ENCODE assay signal across 8 cellular contexts in the genomic region with DNA sequence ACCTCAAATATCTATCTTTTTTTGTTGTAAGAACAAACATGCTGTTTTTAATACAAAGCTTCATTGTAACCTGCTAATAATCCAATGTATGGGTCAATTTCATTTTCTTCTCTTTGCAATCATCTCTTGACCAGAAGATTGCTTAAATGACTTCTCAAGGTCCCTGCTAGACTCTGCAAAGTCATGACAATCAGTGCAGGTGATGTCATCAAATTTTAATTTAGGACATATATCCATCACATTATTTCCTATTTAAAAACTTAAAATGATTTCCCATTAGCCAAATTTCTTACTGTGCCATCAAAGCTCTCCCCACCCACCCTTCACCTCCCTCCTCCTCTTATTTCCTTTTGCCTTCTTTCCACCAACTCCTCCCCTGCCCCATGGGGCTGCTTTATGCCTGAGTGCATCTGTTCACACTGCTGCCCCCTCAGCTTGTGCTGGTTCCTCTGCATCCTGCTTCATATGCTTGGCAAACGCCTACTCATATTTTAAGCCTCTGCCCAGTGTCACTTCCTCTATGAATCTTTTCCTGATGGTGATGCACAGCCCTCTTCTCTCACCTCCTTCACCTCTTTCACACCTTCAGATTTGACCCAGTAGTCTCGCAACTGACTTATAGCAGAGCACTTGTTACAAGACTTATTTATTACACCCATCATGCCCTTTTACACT. TPM values are rescaled to one million over a fixed set of nuclear protein-coding genes. Genes with fewer than 3 reads are reported as not detected.
A peak's percentile ranks its signal among the peaks of the same experiment; 100 is the strongest.
DNase-seq lines count a peak whose midpoint lies in the region; ATAC-seq and TF ChIP-seq lines count a peak whose summit lies in the region.

No MANE protein-coding gene starts in this region.

- H3K4me1 Mint-ChIP-seq in activated CD4-positive, alpha-beta memory T cell treated with anti-CD3 and anti-CD28 coated beads for 36 hours (ENCODE audit: low read depth) = peaks cover 41% of the 10 kb centered on the region

- peaks cover 21% of the 10 kb centered on the region for H3K4me1 ChIP-seq in upper lobe of right lung

- no peak for TF ChIP-seq CTCF in upper lobe of right lung (IDR thresholded peaks at IDR 0.05)

- no peak overlapping the region for H3K27ac ChIP-seq in upper lobe of right lung

- no peak overlapping the region for H3K27ac Mint-ChIP-seq in activated CD4-positive, alpha-beta memory T cell treated with anti-CD3 and anti-CD28 coated beads for 36 hours

- ATAC-seq in HG03095 (IDR thresholded peaks at IDR 0.05; ENCODE audit: unreplicated experiment) (peak; percentile 39), upper lobe of right lung (peak; percentile 73)

- H3K36me3 ChIP-seq in upper lobe of right lung = no peaks in the 10 kb centered on the region

- peak; percentile 22 for DNase-seq in stimulated activated CD4-positive, alpha-beta T cell treated with anti-CD3 and anti-CD28 coated beads, Interleukin-4, amount 100 ng/mL, for 24 hours
- DNase-seq in stimulated activated CD4-positive, alpha-beta T cell treated with anti-CD3 and anti-CD28 coated beads, Interleukin-4, amount 100 ng/mL, for 1 hour = no peak
- DNase-seq in activated CD4-positive, alpha-beta memory T cell treated with anti-CD3 and anti-CD28 coated beads for 36 hours = peak; percentile 62
- DNase-seq in upper lobe of right lung (no peak), HEK293T (ENCODE audit: extremely low spot score) (no peak), DMS53 treated with DMSO at 0.1 percent for 48 hours (lab: John Stamatoyannopoulos, UW; ENCODE audit: unreplicated experiment) (no peak), NCI-H446 (lab: John Stamatoyannopoulos, UW) (no peak)

- no peaks in the 10 kb centered on the region for H3K27me3 Mint-ChIP-seq in activated CD4-positive, alpha-beta memory T cell treated with anti-CD3 and anti-CD28 coated beads for 36 hours

- no peaks in the 10 kb centered on the region for H3K36me3 Mint-ChIP-seq in activated CD4-positive, alpha-beta memory T cell treated with anti-CD3 and anti-CD28 coated beads for 36 hours

- POLR2A ChIA-PET in activated CD4-positive, alpha-beta memory T cell treated with anti-CD3 and anti-CD28 coated beads for 36 hours (lab: Charles Lee) = no interaction called here
- POLR2A ChIA-PET in HEK293T (lab: Yijun Ruan, JAX) = no interaction called here

- no peak overlapping the region for H3K4me3 ChIP-seq in upper lobe of right lung

- H3K9me3 ChIP-seq in upper lobe of right lung = no peaks in the 10 kb centered on the region

- intact Hi-C loops in activated CD4-positive, alpha-beta memory T cell treated with anti-CD3 and anti-CD28 coated beads for 36 hours (cut with micrococcal nuclease) = loop anchor here (5.0 kb wide), 2 partner anchors 332 to 382 kb away; no protein-coding TSS in a partner anchor
- intact Hi-C loops in upper lobe of right lung (cut with DNase I) = no loop called here

- no peaks in the 10 kb centered on the region for H3K27me3 ChIP-seq in upper lobe of right lung

- no peaks in the 10 kb centered on the region for H3K9me3 Mint-ChIP-seq in activated CD4-positive, alpha-beta memory T cell treated with anti-CD3 and anti-CD28 coated beads for 36 hours

- CTCF ChIA-PET in activated CD4-positive, alpha-beta memory T cell treated with anti-CD3 and anti-CD28 coated beads for 36 hours (lab: Charles Lee) = interaction anchor here (2.8 kb wide), 1 partner anchor 56 kb away, joined by 10 read pairs; no protein-coding TSS in a partner anchor
- CTCF ChIA-PET in HEK293T (lab: Yijun Ruan, JAX) = no interaction called here

- H3K4me3 Mint-ChIP-seq in activated CD4-positive, alpha-beta memory T cell treated with anti-CD3 and anti-CD28 coated beads for 36 hours = no peak overlapping the region

TF ChIP-seq in HEK293T, 16 proteins besides CTCF, POLR2A, EP300 and RAD21:
- TF ChIP-seq TARDBP (IDR thresholded peaks at IDR 0.05) (no peak), CTBP1 (IDR thresholded peaks at IDR 0.05; ENCODE audit: borderline replicate concordance) (no peak), SUZ12 (IDR thresholded peaks at IDR 0.05) (no peak), LEF1 (IDR thresholded peaks at IDR 0.05; ENCODE audit: borderline replicate concordance) (no peak), BHLHE40 (IDR thresholded peaks at IDR 0.05; ENCODE audit: borderline replicate concordance) (no peak), HDGF (IDR thresholded peaks at IDR 0.05; ENCODE audit: borderline replicate concordance) (no peak), SP1 (IDR thresholded peaks at IDR 0.05) (no peak), ELF4 (IDR thresholded peaks at IDR 0.05) (no peak)
- TF ChIP-seq, protein P1, sequence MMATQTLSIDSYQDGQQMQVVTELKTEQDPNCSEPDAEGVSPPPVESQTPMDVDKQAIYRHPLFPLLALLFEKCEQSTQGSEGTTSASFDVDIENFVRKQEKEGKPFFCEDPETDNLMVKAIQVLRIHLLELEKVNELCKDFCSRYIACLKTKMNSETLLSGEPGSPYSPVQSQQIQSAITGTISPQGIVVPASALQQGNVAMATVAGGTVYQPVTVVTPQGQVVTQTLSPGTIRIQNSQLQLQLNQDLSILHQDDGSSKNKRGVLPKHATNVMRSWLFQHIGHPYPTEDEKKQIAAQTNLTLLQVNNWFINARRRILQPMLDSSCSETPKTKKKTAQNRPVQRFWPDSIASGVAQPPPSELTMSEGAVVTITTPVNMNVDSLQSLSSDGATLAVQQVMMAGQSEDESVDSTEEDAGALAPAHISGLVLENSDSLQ (IDR thresholded peaks at IDR 0.05) = no peak

RNA-seq across cellular contexts. Expression of gene PLEK, which starts 20.3 kb away (rescaled TPM):
- total RNA-seq in activated CD4-positive, alpha-beta memory T cell treated with anti-CD3 and anti-CD28 coated beads for 36 hours = 1 to 10 TPM; 6.9 to 7.6 TPM
- total RNA-seq in upper lobe of right lung = 32.9 TPM

Comparison
In these comparisons a context has a peak if more than half of its experiments do, and no peak if none do; other contexts are left out.
1. DNase-seq: peak in stimulated activated CD4-positive, alpha-beta T cell treated with anti-CD3 and anti-CD28 coated beads, Interleukin-4, amount 100 ng/mL, for 24 hours (single experiment) and activated CD4-positive, alpha-beta memory T cell treated with anti-CD3 and anti-CD28 coated beads for 36 hours (single experiment); none in stimulated activated CD4-positive, alpha-beta T cell treated with anti-CD3 and anti-CD28 coated beads, Interleukin-4, amount 100 ng/mL, for 1 hour (single experiment), upper lobe of right lung (single experiment), HEK293T (single experiment), DMS53 treated with DMSO at 0.1 percent for 48 hours (single experiment) and NCI-H446 (0 of 2).